Comparison of ENCODE assay signal across 1 cellular context in the genomic region with DNA sequence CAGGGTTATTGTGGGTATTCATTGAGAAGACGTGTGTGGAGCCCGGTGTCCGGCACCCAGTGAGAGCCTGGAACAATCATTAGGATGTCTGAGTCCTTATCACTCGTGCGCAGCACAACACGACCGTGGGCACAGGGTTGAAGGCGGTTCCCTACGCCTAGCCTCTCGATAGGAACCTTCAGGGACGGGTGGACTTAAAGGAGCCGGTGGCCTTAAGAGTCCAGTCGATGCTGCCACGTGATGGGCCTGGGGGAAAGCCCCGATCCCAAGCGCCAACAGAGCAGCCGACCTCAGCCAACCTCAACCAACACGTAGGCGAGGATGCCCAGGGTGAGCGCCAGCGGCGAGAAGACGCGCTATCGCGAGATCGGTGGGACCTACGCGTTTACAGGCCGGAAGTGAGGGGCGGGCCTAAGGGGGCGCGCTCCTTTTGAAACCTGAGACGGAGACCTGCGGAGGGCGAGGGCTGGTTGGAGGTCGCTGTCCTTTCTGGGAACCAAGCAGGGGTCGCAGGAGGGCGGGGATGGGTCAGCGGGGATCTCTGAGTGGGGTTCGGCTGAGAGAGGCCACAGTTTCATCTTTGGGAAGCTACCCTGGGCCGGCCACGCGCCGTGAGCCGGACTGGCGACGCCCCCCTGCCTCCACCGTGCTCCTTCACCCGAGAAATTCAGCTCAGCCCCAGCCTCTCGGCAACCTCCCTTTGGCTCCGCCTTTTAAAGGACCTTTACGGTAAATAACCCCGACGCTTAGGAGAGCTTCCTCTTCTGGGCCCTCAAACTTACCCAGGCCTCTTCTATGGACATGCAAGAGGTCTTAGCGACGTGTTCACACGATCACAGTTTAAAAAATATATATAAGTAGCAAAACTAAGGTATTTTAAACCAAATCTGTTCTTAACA.
A peak's percentile ranks its signal among the peaks of the same experiment; 100 is the strongest.
TF ChIP-seq lines count a peak whose summit lies in the region.

No MANE protein-coding gene starts in this region.

TF ChIP-seq in HepG2, 621 proteins besides CTCF, POLR2A, EP300 and RAD21 (continues in another document):
- TF ChIP-seq GATA4 (IDR thresholded peaks at IDR 0.05; ENCODE audit: borderline replicate concordance, low read depth): 0 out of 2 replicates have a peak, but pooled peaks have one; percentile 36
- no peak for TF ChIP-seq JUNB (CRISPR knock-in tag; IDR thresholded peaks at IDR 0.05; ENCODE audit: borderline replicate concordance)
- TF ChIP-seq SALL1 (CRISPR knock-in tag; IDR thresholded peaks at IDR 0.05): peak; percentile 95
- TF ChIP-seq POGZ (CRISPR knock-in tag; IDR thresholded peaks at IDR 0.05): peak; percentile 99
- TF ChIP-seq SAFB2 (CRISPR knock-in tag; IDR thresholded peaks at IDR 0.05; ENCODE audit: borderline replicate concordance, low read depth): peak; percentile 98
- TF ChIP-seq ZNF556 (CRISPR knock-in tag; IDR thresholded peaks at IDR 0.05; ENCODE audit: borderline replicate concordance): peak; percentile 97
- TF ChIP-seq ISL2 (CRISPR knock-in tag; IDR thresholded peaks at IDR 0.05): peak; percentile 33; the same call in 1 of the 2 replicates
- TF ChIP-seq, protein P1, sequence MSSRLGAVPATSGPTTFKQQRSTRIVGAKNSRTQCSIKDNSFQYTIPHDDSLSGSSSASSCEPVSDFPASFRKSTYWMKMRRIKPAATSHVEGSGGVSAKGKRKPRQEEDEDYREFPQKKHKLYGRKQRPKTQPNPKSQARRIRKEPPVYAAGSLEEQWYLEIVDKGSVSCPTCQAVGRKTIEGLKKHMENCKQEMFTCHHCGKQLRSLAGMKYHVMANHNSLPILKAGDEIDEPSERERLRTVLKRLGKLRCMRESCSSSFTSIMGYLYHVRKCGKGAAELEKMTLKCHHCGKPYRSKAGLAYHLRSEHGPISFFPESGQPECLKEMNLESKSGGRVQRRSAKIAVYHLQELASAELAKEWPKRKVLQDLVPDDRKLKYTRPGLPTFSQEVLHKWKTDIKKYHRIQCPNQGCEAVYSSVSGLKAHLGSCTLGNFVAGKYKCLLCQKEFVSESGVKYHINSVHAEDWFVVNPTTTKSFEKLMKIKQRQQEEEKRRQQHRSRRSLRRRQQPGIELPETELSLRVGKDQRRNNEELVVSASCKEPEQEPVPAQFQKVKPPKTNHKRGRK (CRISPR knock-in tag; IDR thresholded peaks at IDR 0.05): no peak
- no peak for TF ChIP-seq AKNA (CRISPR knock-in tag; IDR thresholded peaks at IDR 0.05; ENCODE audit: borderline replicate concordance)
- peak; percentile 61; the same call in 1 of the 2 replicates for TF ChIP-seq ZNF816 (CRISPR knock-in tag; IDR thresholded peaks at IDR 0.05; ENCODE audit: borderline replicate concordance)
- TF ChIP-seq, protein P2, sequence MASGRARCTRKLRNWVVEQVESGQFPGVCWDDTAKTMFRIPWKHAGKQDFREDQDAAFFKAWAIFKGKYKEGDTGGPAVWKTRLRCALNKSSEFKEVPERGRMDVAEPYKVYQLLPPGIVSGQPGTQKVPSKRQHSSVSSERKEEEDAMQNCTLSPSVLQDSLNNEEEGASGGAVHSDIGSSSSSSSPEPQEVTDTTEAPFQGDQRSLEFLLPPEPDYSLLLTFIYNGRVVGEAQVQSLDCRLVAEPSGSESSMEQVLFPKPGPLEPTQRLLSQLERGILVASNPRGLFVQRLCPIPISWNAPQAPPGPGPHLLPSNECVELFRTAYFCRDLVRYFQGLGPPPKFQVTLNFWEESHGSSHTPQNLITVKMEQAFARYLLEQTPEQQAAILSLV (CRISPR knock-in tag; IDR thresholded peaks at IDR 0.05; ENCODE audit: borderline replicate concordance): peak; percentile 99
- TF ChIP-seq, protein P3, sequence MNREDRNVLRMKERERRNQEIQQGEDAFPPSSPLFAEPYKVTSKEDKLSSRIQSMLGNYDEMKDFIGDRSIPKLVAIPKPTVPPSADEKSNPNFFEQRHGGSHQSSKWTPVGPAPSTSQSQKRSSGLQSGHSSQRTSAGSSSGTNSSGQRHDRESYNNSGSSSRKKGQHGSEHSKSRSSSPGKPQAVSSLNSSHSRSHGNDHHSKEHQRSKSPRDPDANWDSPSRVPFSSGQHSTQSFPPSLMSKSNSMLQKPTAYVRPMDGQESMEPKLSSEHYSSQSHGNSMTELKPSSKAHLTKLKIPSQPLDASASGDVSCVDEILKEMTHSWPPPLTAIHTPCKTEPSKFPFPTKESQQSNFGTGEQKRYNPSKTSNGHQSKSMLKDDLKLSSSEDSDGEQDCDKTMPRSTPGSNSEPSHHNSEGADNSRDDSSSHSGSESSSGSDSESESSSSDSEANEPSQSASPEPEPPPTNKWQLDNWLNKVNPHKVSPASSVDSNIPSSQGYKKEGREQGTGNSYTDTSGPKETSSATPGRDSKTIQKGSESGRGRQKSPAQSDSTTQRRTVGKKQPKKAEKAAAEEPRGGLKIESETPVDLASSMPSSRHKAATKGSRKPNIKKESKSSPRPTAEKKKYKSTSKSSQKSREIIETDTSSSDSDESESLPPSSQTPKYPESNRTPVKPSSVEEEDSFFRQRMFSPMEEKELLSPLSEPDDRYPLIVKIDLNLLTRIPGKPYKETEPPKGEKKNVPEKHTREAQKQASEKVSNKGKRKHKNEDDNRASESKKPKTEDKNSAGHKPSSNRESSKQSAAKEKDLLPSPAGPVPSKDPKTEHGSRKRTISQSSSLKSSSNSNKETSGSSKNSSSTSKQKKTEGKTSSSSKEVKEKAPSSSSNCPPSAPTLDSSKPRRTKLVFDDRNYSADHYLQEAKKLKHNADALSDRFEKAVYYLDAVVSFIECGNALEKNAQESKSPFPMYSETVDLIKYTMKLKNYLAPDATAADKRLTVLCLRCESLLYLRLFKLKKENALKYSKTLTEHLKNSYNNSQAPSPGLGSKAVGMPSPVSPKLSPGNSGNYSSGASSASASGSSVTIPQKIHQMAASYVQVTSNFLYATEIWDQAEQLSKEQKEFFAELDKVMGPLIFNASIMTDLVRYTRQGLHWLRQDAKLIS (CRISPR knock-in tag; IDR thresholded peaks at IDR 0.05): no peak
- TF ChIP-seq DNMT3B (CRISPR knock-in tag; conservative IDR thresholded peaks at IDR 0.05): peak; percentile 93
- peak; percentile 80; the same call in 1 of the 2 replicates for TF ChIP-seq ZNF557 (CRISPR knock-in tag; IDR thresholded peaks at IDR 0.05)
- no peak for TF ChIP-seq ZBTB2 (CRISPR knock-in tag; IDR thresholded peaks at IDR 0.05; ENCODE audit: low read depth)
- peak; percentile 63; the same call in 1 of the 2 replicates for TF ChIP-seq ZNF766 (CRISPR knock-in tag; IDR thresholded peaks at IDR 0.05; ENCODE audit: borderline replicate concordance)
- peak; percentile 88 for TF ChIP-seq MYPOP (CRISPR knock-in tag; IDR thresholded peaks at IDR 0.05)
- TF ChIP-seq KDM4B (CRISPR knock-in tag; IDR thresholded peaks at IDR 0.05): peak; percentile 79; the same call in 1 of the 2 replicates
- TF ChIP-seq ZNF850 (CRISPR knock-in tag; conservative IDR thresholded peaks at IDR 0.05): no peak
- TF ChIP-seq ZFYVE20 (CRISPR knock-in tag; IDR thresholded peaks at IDR 0.05; ENCODE audit: borderline replicate concordance, low read depth): peak; percentile 97
- TF ChIP-seq, protein P4, sequence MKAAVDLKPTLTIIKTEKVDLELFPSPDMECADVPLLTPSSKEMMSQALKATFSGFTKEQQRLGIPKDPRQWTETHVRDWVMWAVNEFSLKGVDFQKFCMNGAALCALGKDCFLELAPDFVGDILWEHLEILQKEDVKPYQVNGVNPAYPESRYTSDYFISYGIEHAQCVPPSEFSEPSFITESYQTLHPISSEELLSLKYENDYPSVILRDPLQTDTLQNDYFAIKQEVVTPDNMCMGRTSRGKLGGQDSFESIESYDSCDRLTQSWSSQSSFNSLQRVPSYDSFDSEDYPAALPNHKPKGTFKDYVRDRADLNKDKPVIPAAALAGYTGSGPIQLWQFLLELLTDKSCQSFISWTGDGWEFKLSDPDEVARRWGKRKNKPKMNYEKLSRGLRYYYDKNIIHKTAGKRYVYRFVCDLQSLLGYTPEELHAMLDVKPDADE (CRISPR knock-in tag; IDR thresholded peaks at IDR 0.05): no peak; the same call in 1 of the 2 replicates
- peak; percentile 71; the same call in 1 of the 2 replicates for TF ChIP-seq SRY (CRISPR knock-in tag; IDR thresholded peaks at IDR 0.05)
- 0 out of 2 replicates have a peak, but pooled peaks have one; percentile 60 for TF ChIP-seq ZNF563 (CRISPR knock-in tag; IDR thresholded peaks at IDR 0.05)
- TF ChIP-seq, protein P5, sequence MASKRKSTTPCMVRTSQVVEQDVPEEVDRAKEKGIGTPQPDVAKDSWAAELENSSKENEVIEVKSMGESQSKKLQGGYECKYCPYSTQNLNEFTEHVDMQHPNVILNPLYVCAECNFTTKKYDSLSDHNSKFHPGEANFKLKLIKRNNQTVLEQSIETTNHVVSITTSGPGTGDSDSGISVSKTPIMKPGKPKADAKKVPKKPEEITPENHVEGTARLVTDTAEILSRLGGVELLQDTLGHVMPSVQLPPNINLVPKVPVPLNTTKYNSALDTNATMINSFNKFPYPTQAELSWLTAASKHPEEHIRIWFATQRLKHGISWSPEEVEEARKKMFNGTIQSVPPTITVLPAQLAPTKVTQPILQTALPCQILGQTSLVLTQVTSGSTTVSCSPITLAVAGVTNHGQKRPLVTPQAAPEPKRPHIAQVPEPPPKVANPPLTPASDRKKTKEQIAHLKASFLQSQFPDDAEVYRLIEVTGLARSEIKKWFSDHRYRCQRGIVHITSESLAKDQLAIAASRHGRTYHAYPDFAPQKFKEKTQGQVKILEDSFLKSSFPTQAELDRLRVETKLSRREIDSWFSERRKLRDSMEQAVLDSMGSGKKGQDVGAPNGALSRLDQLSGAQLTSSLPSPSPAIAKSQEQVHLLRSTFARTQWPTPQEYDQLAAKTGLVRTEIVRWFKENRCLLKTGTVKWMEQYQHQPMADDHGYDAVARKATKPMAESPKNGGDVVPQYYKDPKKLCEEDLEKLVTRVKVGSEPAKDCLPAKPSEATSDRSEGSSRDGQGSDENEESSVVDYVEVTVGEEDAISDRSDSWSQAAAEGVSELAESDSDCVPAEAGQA (IDR thresholded peaks at IDR 0.05; ENCODE audit: low read depth): peak; percentile 74
- TF ChIP-seq, protein P5 (CRISPR knock-in tag; IDR thresholded peaks at IDR 0.05; ENCODE audit: borderline replicate concordance): peak; percentile 48; the same call in 1 of the 2 replicates
- peak; percentile 94 for TF ChIP-seq HOXA3 (CRISPR knock-in tag; IDR thresholded peaks at IDR 0.05)
- TF ChIP-seq ZNF17 (CRISPR knock-in tag; IDR thresholded peaks at IDR 0.05): no peak
- no peak for TF ChIP-seq ZNF121 (CRISPR knock-in tag; IDR thresholded peaks at IDR 0.05)
